In the genomic region with DNA sequence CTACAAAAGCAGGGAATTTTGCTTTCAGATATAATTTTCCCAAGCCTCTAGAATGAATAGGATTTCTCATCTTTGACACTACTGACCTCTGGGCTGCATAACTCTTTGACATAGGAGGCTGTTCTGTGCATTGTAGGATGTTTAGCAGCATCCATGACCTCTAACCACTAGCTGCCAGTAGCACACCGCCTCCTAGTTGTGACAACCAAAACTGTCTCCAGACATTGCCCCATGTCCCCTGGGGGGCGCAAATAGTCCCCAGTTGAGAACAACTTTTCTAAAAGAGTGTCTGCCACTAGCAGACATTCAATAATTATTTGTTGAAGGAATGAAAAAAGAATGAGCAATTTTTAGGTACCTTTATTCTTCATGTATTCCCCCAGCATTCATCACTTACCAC, we compare ENCODE assay signal across 1 cellular context.
TF ChIP-seq lines count a peak whose summit lies in the region.

No MANE protein-coding gene starts in this region.

TF ChIP-seq in GM23338, 12 proteins besides CTCF, POLR2A, EP300 and RAD21 (continued from another document):
- TF ChIP-seq, protein P1, sequence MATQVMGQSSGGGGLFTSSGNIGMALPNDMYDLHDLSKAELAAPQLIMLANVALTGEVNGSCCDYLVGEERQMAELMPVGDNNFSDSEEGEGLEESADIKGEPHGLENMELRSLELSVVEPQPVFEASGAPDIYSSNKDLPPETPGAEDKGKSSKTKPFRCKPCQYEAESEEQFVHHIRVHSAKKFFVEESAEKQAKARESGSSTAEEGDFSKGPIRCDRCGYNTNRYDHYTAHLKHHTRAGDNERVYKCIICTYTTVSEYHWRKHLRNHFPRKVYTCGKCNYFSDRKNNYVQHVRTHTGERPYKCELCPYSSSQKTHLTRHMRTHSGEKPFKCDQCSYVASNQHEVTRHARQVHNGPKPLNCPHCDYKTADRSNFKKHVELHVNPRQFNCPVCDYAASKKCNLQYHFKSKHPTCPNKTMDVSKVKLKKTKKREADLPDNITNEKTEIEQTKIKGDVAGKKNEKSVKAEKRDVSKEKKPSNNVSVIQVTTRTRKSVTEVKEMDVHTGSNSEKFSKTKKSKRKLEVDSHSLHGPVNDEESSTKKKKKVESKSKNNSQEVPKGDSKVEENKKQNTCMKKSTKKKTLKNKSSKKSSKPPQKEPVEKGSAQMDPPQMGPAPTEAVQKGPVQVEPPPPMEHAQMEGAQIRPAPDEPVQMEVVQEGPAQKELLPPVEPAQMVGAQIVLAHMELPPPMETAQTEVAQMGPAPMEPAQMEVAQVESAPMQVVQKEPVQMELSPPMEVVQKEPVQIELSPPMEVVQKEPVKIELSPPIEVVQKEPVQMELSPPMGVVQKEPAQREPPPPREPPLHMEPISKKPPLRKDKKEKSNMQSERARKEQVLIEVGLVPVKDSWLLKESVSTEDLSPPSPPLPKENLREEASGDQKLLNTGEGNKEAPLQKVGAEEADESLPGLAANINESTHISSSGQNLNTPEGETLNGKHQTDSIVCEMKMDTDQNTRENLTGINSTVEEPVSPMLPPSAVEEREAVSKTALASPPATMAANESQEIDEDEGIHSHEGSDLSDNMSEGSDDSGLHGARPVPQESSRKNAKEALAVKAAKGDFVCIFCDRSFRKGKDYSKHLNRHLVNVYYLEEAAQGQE (IDR thresholded peaks at IDR 0.05; ENCODE audit: unreplicated experiment), result no peak
- TF ChIP-seq CREB1 (CRISPR knock-in tag; IDR thresholded peaks at IDR 0.05; ENCODE audit: low read depth), result no peak
- TF ChIP-seq, protein P2, sequence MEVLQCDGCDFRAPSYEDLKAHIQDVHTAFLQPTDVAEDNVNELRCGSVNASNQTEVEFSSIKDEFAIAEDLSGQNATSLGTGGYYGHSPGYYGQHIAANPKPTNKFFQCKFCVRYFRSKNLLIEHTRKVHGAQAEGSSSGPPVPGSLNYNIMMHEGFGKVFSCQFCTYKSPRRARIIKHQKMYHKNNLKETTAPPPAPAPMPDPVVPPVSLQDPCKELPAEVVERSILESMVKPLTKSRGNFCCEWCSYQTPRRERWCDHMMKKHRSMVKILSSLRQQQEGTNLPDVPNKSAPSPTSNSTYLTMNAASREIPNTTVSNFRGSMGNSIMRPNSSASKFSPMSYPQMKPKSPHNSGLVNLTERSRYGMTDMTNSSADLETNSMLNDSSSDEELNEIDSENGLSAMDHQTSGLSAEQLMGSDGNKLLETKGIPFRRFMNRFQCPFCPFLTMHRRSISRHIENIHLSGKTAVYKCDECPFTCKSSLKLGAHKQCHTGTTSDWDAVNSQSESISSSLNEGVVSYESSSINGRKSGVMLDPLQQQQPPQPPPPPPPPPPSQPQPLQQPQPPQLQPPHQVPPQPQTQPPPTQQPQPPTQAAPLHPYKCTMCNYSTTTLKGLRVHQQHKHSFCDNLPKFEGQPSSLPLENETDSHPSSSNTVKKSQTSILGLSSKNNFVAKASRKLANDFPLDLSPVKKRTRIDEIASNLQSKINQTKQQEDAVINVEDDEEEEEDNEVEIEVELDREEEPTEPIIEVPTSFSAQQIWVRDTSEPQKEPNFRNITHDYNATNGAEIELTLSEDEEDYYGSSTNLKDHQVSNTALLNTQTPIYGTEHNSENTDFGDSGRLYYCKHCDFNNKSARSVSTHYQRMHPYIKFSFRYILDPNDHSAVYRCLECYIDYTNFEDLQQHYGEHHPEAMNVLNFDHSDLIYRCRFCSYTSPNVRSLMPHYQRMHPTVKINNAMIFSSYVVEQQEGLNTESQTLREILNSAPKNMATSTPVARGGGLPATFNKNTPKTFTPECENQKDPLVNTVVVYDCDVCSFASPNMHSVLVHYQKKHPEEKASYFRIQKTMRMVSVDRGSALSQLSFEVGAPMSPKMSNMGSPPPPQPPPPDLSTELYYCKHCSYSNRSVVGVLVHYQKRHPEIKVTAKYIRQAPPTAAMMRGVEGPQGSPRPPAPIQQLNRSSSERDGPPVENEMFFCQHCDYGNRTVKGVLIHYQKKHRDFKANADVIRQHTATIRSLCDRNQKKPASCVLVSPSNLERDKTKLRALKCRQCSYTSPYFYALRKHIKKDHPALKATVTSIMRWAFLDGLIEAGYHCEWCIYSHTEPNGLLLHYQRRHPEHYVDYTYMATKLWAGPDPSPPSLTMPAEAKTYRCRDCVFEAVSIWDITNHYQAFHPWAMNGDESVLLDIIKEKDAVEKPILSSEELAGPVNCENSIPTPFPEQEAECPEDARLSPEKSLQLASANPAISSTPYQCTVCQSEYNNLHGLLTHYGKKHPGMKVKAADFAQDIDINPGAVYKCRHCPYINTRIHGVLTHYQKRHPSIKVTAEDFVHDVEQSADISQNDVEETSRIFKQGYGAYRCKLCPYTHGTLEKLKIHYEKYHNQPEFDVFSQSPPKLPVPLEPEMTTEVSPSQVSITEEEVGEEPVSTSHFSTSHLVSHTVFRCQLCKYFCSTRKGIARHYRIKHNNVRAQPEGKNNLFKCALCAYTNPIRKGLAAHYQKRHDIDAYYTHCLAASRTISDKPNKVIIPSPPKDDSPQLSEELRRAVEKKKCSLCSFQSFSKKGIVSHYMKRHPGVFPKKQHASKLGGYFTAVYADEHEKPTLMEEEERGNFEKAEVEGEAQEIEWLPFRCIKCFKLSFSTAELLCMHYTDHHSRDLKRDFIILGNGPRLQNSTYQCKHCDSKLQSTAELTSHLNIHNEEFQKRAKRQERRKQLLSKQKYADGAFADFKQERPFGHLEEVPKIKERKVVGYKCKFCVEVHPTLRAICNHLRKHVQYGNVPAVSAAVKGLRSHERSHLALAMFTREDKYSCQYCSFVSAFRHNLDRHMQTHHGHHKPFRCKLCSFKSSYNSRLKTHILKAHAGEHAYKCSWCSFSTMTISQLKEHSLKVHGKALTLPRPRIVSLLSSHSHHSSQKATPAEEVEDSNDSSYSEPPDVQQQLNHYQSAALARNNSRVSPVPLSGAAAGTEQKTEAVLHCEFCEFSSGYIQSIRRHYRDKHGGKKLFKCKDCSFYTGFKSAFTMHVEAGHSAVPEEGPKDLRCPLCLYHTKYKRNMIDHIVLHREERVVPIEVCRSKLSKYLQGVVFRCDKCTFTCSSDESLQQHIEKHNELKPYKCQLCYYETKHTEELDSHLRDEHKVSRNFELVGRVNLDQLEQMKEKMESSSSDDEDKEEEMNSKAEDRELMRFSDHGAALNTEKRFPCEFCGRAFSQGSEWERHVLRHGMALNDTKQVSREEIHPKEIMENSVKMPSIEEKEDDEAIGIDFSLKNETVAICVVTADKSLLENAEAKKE (CRISPR knock-in tag; IDR thresholded peaks at IDR 0.05), result no peak
